ENCODE assay signal across 18 cellular contexts in genomic region chr1:10906866-10907519, GRCh38.
A peak's percentile ranks its signal among the peaks of the same experiment; 100 is the strongest.
DNase-seq lines count a peak whose midpoint lies in the region; ATAC-seq and TF ChIP-seq lines count a peak whose summit lies in the region.
"Had no signal": no experiment of that assay in that cellular context is flagged by ENCODE, and none has a peak within 500 bp of the region (broad histone marks: within the 10 kb centered on the region; RNA-seq: fewer than 3 reads in every experiment).

No MANE protein-coding gene starts in this region.

- H3K9me3 Mint-ChIP-seq in activated naive CD8-positive, alpha-beta T cell (ENCODE audit: low read depth) = no peaks in the 10 kb centered on the region
- H3K9me3 Mint-ChIP-seq in activated naive CD8-positive, alpha-beta T cell treated with anti-CD3 and anti-CD28 coated beads, Interleukin-2, amount 50 U/mL, for 24 hours = no peaks in the 10 kb centered on the region
- no peaks in the 10 kb centered on the region for H3K9me3 Mint-ChIP-seq in chondrocyte (ENCODE audit: low read depth)
- no peaks in the 10 kb centered on the region for H3K9me3 Mint-ChIP-seq in neural crest cell
- H3K9me3 Mint-ChIP-seq: memory B cell, naive B cell had no signal

- no peak for ATAC-seq in activated naive CD8-positive, alpha-beta T cell treated with anti-CD3 and anti-CD28 coated beads, Interleukin-2, amount 50 U/mL, for 24 hours
- ATAC-seq: activated CD4-positive, alpha-beta T cell treated with anti-CD3 and anti-CD28 coated beads for 36 hours had no signal

- H3K9me3 ChIP-seq in HEK293 (ENCODE audit: control insufficient read depth, insufficient read depth, low read depth, low read length) = no peaks in the 10 kb centered on the region
- H3K9me3 ChIP-seq: prostate gland had no signal

- no peak overlapping the region for H3K4me3 ChIP-seq in HEK293 (ENCODE audit: low read depth, low read length)
- H3K4me3 ChIP-seq: prostate gland had no signal

- H3K27ac ChIP-seq in HEK293 (ENCODE audit: extremely low read depth, low read depth, low read length) = no peak overlapping the region
- H3K27ac ChIP-seq: prostate gland had no signal

- peaks cover 37% of the 10 kb centered on the region for H3K4me1 Mint-ChIP-seq in activated naive CD8-positive, alpha-beta T cell (ENCODE audit: low read depth)
- H3K4me1 Mint-ChIP-seq in activated naive CD8-positive, alpha-beta T cell treated with anti-CD3 and anti-CD28 coated beads, Interleukin-2, amount 50 U/mL, for 24 hours = peaks cover 37% of the 10 kb centered on the region
- H3K4me1 Mint-ChIP-seq in chondrocyte (ENCODE audit: low read depth) (no peaks in the 10 kb centered on the region), neural crest cell (peaks cover 33% of the 10 kb centered on the region)

- H3K36me3 ChIP-seq in HEK293 (ENCODE audit: control insufficient read depth in 2 of 2, insufficient read depth in 1 of 2, low read length in 2 of 2) = no peaks in the 10 kb centered on the region
- H3K36me3 ChIP-seq: prostate gland had no signal

- POLR2A ChIA-PET in HEK293 (lab: Yijun Ruan, JAX) = no interaction called here

- H3K27me3 Mint-ChIP-seq in activated naive CD8-positive, alpha-beta T cell = no peaks in the 10 kb centered on the region
- H3K27me3 Mint-ChIP-seq in activated naive CD8-positive, alpha-beta T cell treated with anti-CD3 and anti-CD28 coated beads, Interleukin-2, amount 50 U/mL, for 24 hours = peaks cover 1% of the 10 kb centered on the region
- H3K27me3 Mint-ChIP-seq in chondrocyte (ENCODE audit: low read depth) (peaks cover 15% of the 10 kb centered on the region), neural crest cell (ENCODE audit: low read depth) (no peaks in the 10 kb centered on the region)
- H3K27me3 Mint-ChIP-seq: activated CD4-positive, alpha-beta T cell treated with anti-CD3 and anti-CD28 coated beads for 36 hours had no signal

- no peak overlapping the region for H3K27ac Mint-ChIP-seq in activated naive CD8-positive, alpha-beta T cell
- H3K27ac Mint-ChIP-seq in activated naive CD8-positive, alpha-beta T cell treated with anti-CD3 and anti-CD28 coated beads, Interleukin-2, amount 50 U/mL, for 24 hours = no peak overlapping the region
- H3K27ac Mint-ChIP-seq in chondrocyte (ENCODE audit: unreplicated experiment) (no peak overlapping the region), neural crest cell (ENCODE audit: unreplicated experiment) (peak overlapping the region; percentile 43)
- H3K27ac Mint-ChIP-seq: activated CD4-positive, alpha-beta T cell treated with anti-CD3 and anti-CD28 coated beads for 36 hours; memory B cell had no signal

- no peak for DNase-seq in activated naive CD8-positive, alpha-beta T cell treated with anti-CD3 and anti-CD28 coated beads, Interleukin-2, amount 50 U/mL, for 24 hours
- peak; percentile 68 for DNase-seq in chondrocyte (ENCODE audit: low spot score)
- no peak for DNase-seq in neural crest cell (ENCODE audit: low read depth, low spot score)
- DNase-seq in SHP77 (lab: John Stamatoyannopoulos, UW) = no peak
- DNase-seq in dermis blood vessel endothelial cell = no peak
- DNase-seq in NCI-H187 (lab: John Stamatoyannopoulos, UW) = no peak
- DNase-seq: activated CD4-positive, alpha-beta T cell treated with anti-CD3 and anti-CD28 coated beads for 36 hours; cortex of kidney; hypothalamus; naive B cell; NCI-H1930; NCI-H524 treated with DMSO at 0.1 percent for 48 hours; stimulated activated naive CD4-positive, alpha-beta T cell treated with Interleukin-2 at 50 U/mL for 16 hours had no signal

- CTCF ChIA-PET in HEK293 (lab: Yijun Ruan, JAX) = interaction anchor here (0.7 kb wide), 1 partner anchor 352 kb away, joined by 3 read pairs; no protein-coding TSS in a partner anchor

- H3K36me3 Mint-ChIP-seq in activated naive CD8-positive, alpha-beta T cell = no peaks in the 10 kb centered on the region
- no peaks in the 10 kb centered on the region for H3K36me3 Mint-ChIP-seq in activated naive CD8-positive, alpha-beta T cell treated with anti-CD3 and anti-CD28 coated beads, Interleukin-2, amount 50 U/mL, for 24 hours (ENCODE audit: low read depth)
- H3K36me3 Mint-ChIP-seq in chondrocyte (ENCODE audit: low read depth) (no peaks in the 10 kb centered on the region), neural crest cell (ENCODE audit: low read depth) (no peaks in the 10 kb centered on the region)
- H3K36me3 Mint-ChIP-seq: brain, memory B cell, naive B cell had no signal

- H3K4me3 Mint-ChIP-seq in activated naive CD8-positive, alpha-beta T cell = peak overlapping the region; percentile 10
- H3K4me3 Mint-ChIP-seq in activated naive CD8-positive, alpha-beta T cell treated with anti-CD3 and anti-CD28 coated beads, Interleukin-2, amount 50 U/mL, for 24 hours = no peak overlapping the region
- H3K4me3 Mint-ChIP-seq in chondrocyte (ENCODE audit: unreplicated experiment) (no peak overlapping the region), neural crest cell (no peak overlapping the region)
- H3K4me3 Mint-ChIP-seq: activated CD4-positive, alpha-beta T cell treated with anti-CD3 and anti-CD28 coated beads for 36 hours; brain; memory B cell; naive B cell had no signal

- H3K4me1 ChIP-seq in HEK293 (ENCODE audit: control insufficient read depth, insufficient read depth, low read length) = no peaks in the 10 kb centered on the region
- H3K4me1 ChIP-seq: prostate gland had no signal

- TF ChIP-seq CTCF in HEK293 (tag by site-specific recombination; IDR thresholded peaks at IDR 0.05) (no peak), chondrocyte (IDR thresholded peaks at IDR 0.05) (no peak), neural crest cell (conservative IDR thresholded peaks at IDR 0.05) (no peak)

TF ChIP-seq in HEK293, 187 proteins besides CTCF, POLR2A, EP300 and RAD21:
- TF ChIP-seq SP2 (tag by site-specific recombination; IDR thresholded peaks at IDR 0.05) (no peak), ZSCAN16 (tag by site-specific recombination; IDR thresholded peaks at IDR 0.05) (no peak), ZNF426 (tag by site-specific recombination; IDR thresholded peaks at IDR 0.05) (no peak), ZNF23 (tag by site-specific recombination; IDR thresholded peaks at IDR 0.05; ENCODE audit: borderline replicate concordance) (no peak), ZNF621 (tag by site-specific recombination; IDR thresholded peaks at IDR 0.05) (no peak), ZNF132 (tag by site-specific recombination; IDR thresholded peaks at IDR 0.05; ENCODE audit: borderline replicate concordance) (no peak), TCF7L2 (IDR thresholded peaks at IDR 0.05; ENCODE audit: borderline replicate concordance, low read depth, low read length) (no peak), ZNF350 (tag by site-specific recombination; IDR thresholded peaks at IDR 0.05) (no peak), EGR2 (tag by site-specific recombination; IDR thresholded peaks at IDR 0.05; ENCODE audit: low read depth) (peak; percentile 98), ZNF354C (tag by site-specific recombination; IDR thresholded peaks at IDR 0.05; ENCODE audit: borderline replicate concordance, low read depth) (no peak), ZIC2 (tag by site-specific recombination; IDR thresholded peaks at IDR 0.05) (no peak), ZNF157 (tag by site-specific recombination; IDR thresholded peaks at IDR 0.05) (no peak), ZFHX2 (tag by site-specific recombination; conservative IDR thresholded peaks at IDR 0.05) (peak; percentile 97), ZNF292 (tag by site-specific recombination; IDR thresholded peaks at IDR 0.05; ENCODE audit: borderline replicate concordance, low read depth) (no peak), ZNF561 (tag by site-specific recombination; IDR thresholded peaks at IDR 0.05; ENCODE audit: borderline replicate concordance) (no peak)
